Comparison of ENCODE assay signal across 8 cellular contexts in genomic region chr16:89200850-89201466, GRCh38. TPM values are rescaled to one million over a fixed set of nuclear protein-coding genes. Genes with fewer than 3 reads are reported as not detected.
DNase-seq lines count a peak whose midpoint lies in the region; ATAC-seq and TF ChIP-seq lines count a peak whose summit lies in the region.
"Had no signal": no experiment of that assay in that cellular context is flagged by ENCODE, and none has a peak within 500 bp of the region (broad histone marks: within the 10 kb centered on the region; RNA-seq: fewer than 3 reads in every experiment).

No MANE protein-coding gene starts in this region.

- WGBS in right cardiac atrium = 2% methylated on average over 68 of the region's 68 CpGs

- H3K9me3 ChIP-seq in Peyer's patch = no peaks in the 10 kb centered on the region
- H3K9me3 ChIP-seq in right cardiac atrium (ENCODE audit: control insufficient read depth, low read length) = no peaks in the 10 kb centered on the region
- H3K9me3 ChIP-seq: SJSA1 had no signal

- H3K36me3 ChIP-seq in GM06990 (ENCODE audit: control insufficient read depth, insufficient read depth, low read length) = no peaks in the 10 kb centered on the region
- no peaks in the 10 kb centered on the region for H3K36me3 ChIP-seq in Peyer's patch
- H3K36me3 ChIP-seq: SJSA1 had no signal

- H3K27me3 ChIP-seq in GM06990 (replicated peaks; ENCODE audit: control insufficient read depth, insufficient read depth, low read length) = no peaks in the 10 kb centered on the region
- peaks cover 0 to 32% of the 10 kb centered on the region in 2 donors for H3K27me3 ChIP-seq in Peyer's patch
- H3K27me3 ChIP-seq in right cardiac atrium (ENCODE audit: control insufficient read depth, insufficient read depth) = no peaks in the 10 kb centered on the region

- no peak overlapping the region for H3K27ac ChIP-seq in Peyer's patch
- H3K27ac ChIP-seq in right cardiac atrium (ENCODE audit: low read length) = no peak overlapping the region
- H3K27ac ChIP-seq: SJSA1 had no signal

- no peak for TF ChIP-seq CTCF in GM06990 (IDR thresholded peaks at IDR 0.05; ENCODE audit: insufficient read depth, low read length, poor library complexity, severe bottlenecking)
- no peak for TF ChIP-seq CTCF in Peyer's patch (IDR thresholded peaks at IDR 0.05)
- no peak for TF ChIP-seq CTCF in progenitor cell of endocrine pancreas (IDR thresholded peaks at IDR 0.05; ENCODE audit: unreplicated experiment)

- intact Hi-C loops in right cardiac atrium (cut with DNase I) = no loop called here

- H3K4me3 Mint-ChIP-seq in progenitor cell of endocrine pancreas (ENCODE audit: low read depth) = peak overlapping the region; percentile 51

- no peak overlapping the region for H3K27ac Mint-ChIP-seq in progenitor cell of endocrine pancreas

- peaks cover 41% of the 10 kb centered on the region for H3K27me3 Mint-ChIP-seq in progenitor cell of endocrine pancreas

- TF ChIP-seq POLR2A in Peyer's patch (IDR thresholded peaks at IDR 0.05) = no peak

- H3K4me1 Mint-ChIP-seq in progenitor cell of endocrine pancreas (ENCODE audit: low read depth) = peaks cover 4% of the 10 kb centered on the region

- peaks cover 1% of the 10 kb centered on the region for H3K36me3 Mint-ChIP-seq in progenitor cell of endocrine pancreas (ENCODE audit: insufficient read depth)

- ATAC-seq in right cardiac atrium (no peak), GM21367 (IDR thresholded peaks at IDR 0.05; ENCODE audit: unreplicated experiment) (no peak)

- H3K4me3 ChIP-seq in GM06990 (replicated peaks; ENCODE audit: low read depth, low read length) = peak overlapping the region; percentile 19
- peak overlapping the region in 3 of 4 donors; percentile 41 to 55 (median 41) for H3K4me3 ChIP-seq in Peyer's patch
- H3K4me3 ChIP-seq in right cardiac atrium (ENCODE audit: low read length) = peak overlapping the region; percentile 44
- H3K4me3 ChIP-seq: SJSA1 had no signal

- peaks cover 5% of the 10 kb centered on the region for H3K9me3 Mint-ChIP-seq in progenitor cell of endocrine pancreas (ENCODE audit: low read depth)

- H3K4me1 ChIP-seq in Peyer's patch (peaks cover 0 to 20% (median 6%) of the 10 kb centered on the region in 4 donors), right cardiac atrium (ENCODE audit: control insufficient read depth, insufficient read depth, low read length) (no peaks in the 10 kb centered on the region)
- H3K4me1 ChIP-seq: SJSA1 had no signal

- DNase-seq in GM06990 (ENCODE audit: extremely low read depth, insufficient read length) (no peak), Peyer's patch (peak in 1 of 3 donors; percentile 48), right cardiac atrium (peak in 2 of 3 donors; percentile 43 to 63), progenitor cell of endocrine pancreas (ENCODE audit: low spot score, unreplicated experiment) (no peak), NCI-H510A treated with DMSO at 0.1 percent for 48 hours (lab: John Stamatoyannopoulos, UW) (no peak)
- no peak for DNase-seq in activated CD8-positive, alpha-beta memory T cell treated with anti-CD3 and anti-CD28 coated beads, Interleukin-2, amount 50 U/mL, for 4 hours

RNA-seq across cellular contexts. Expression of gene SLC22A31, which starts 0.6 kb away (rescaled TPM):
- under 1 TPM in 2 of 4 donors, not detected in 2; 0.53 to 0.67 TPM for total RNA-seq in Peyer's patch
- total RNA-seq in right cardiac atrium = under 1 TPM in 2 of 4 donors, not detected in 2; 0.12 to 0.69 TPM
- polyA plus RNA-seq in right cardiac atrium = 0.05 TPM
- 6.9 and 10.3 TPM in 2 replicates for total RNA-seq in progenitor cell of endocrine pancreas
- total RNA-seq: SJSA1 had no signal

RNA-seq across cellular contexts. Expression of gene ZNF778, which starts 16.5 kb away (rescaled TPM):
- total RNA-seq in Peyer's patch (10 to 100 TPM in 2 of 4 donors, 1 to 10 TPM in 2; 4.1 to 16.9 (median 10.7) TPM), right cardiac atrium (1 to 10 TPM; 6.6 to 9.0 (median 8.0) TPM), progenitor cell of endocrine pancreas (10.5 and 11.2 TPM in 2 replicates)
- 1.6 TPM for polyA plus RNA-seq in right cardiac atrium

RNA-seq across cellular contexts. Expression of gene CDH15, which starts 29.4 kb away (rescaled TPM):
- total RNA-seq in Peyer's patch = not detected
- under 1 TPM; 0.09 to 0.14 (median 0.13) TPM for total RNA-seq in right cardiac atrium
- 0.05 TPM for polyA plus RNA-seq in right cardiac atrium
- not detected in 2 replicates for total RNA-seq in progenitor cell of endocrine pancreas

Comparison
In these comparisons a context has a peak if more than half of its experiments do, and no peak if none do; other contexts are left out.
1. DNase-seq: peak in right cardiac atrium (2 of 3); none in GM06990 (single experiment), progenitor cell of endocrine pancreas (single experiment), NCI-H510A treated with DMSO at 0.1 percent for 48 hours (single experiment) and activated CD8-positive, alpha-beta memory T cell treated with anti-CD3 and anti-CD28 coated beads, Interleukin-2, amount 50 U/mL, for 4 hours (single experiment).
2. Peak in every context shown above with its lines, with median percentiles within 50 percentile points of each other: H3K4me3 ChIP-seq.